Comparison of ENCODE assay signal across 27 cellular contexts in the genomic region with DNA sequence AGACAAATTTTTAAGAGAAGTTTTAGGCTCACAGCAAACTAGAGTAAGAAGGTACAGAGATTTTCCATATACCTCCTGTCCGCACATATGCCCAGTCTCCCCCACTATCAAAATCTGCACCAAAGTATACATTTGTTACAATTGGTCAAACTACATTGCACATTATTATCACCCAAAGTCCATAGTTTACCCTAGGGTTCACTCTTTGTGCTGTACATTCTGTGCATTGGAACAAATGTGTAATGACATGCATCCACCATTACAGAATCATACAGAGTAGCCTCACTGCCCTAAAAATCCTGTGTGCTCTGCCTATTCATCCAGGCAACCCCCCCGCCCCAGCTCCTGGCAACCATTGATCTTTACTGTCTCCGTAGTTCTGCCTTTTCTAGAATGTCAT.
"Had no signal": no experiment of that assay in that cellular context is flagged by ENCODE, and none has a peak within 500 bp of the region (broad histone marks: within the 10 kb centered on the region; RNA-seq: fewer than 3 reads in every experiment).

No MANE protein-coding gene starts in this region.

- H3K36me3 ChIP-seq: stomach, suprapubic skin, thoracic aorta, thyroid gland, tibial artery, tibial nerve, transverse colon, upper lobe of left lung, upper lobe of right lung, uterus, vagina had no signal

- ATAC-seq: stimulated activated effector memory CD8-positive, alpha-beta T cell treated with anti-CD3 and anti-CD28 coated beads, Interleukin-12 subunit alpha, Interleukin-12 subunit beta, amount 100 ng/mL, for 72 hours; stimulated activated memory B cell treated with anti-CD40 and anti-IgM and Interleukin-4, amounts not matched to agents 10 μg/mL and 1 μg/mL and 100 μg/mL, for 72 hours; stimulated activated naive B cell treated with anti-CD40 and anti-IgM and Interleukin-4, amounts not matched to agents 10 μg/mL and 1 μg/mL and 100 μg/mL, for 72 hours; stimulated activated naive CD8-positive, alpha-beta T cell treated with anti-CD3 and anti-CD28 coated beads, Interleukin-15, amount 100 ng/mL, for 72 hours; stimulated activated naive CD8-positive, alpha-beta T cell treated with anti-CD3 and anti-CD28 coated beads, Interleukin-15, Interleukin-2, amounts not matched to agents 100 U/mL and 50 U/mL, for 24 hours; upper lobe of right lung had no signal

- H3K4me1 ChIP-seq: stomach, suprapubic skin, testis, thyroid gland, tibial artery, upper lobe of left lung, upper lobe of right lung, uterus, vagina had no signal

- DNase-seq: stimulated activated CD4-positive, alpha-beta T cell treated with anti-CD3 and anti-CD28 coated beads, Interleukin-2, amount 100 ng/mL, for 48 hours; stimulated activated CD4-positive, alpha-beta T cell treated with anti-CD3 and anti-CD28 coated beads, Interleukin-4, amount 100 ng/mL, for 1 hour; stimulated activated CD4-positive, alpha-beta T cell treated with anti-CD3 and anti-CD28 coated beads, Interleukin-4, amount 100 ng/mL, for 24 hours; stimulated activated CD4-positive, alpha-beta T cell treated with anti-CD3 and anti-CD28 coated beads, Interleukin-4, amount 100 ng/mL, for 4 hours; stimulated activated CD8-positive, alpha-beta memory T cell treated with anti-CD3 and anti-CD28 coated beads, Interleukin-4, amount 100 ng/mL, for 48 hours; stimulated activated naive B cell treated with anti-CD40 and anti-IgM and Interleukin-4, amounts not matched to agents 10 μg/mL and 1 μg/mL and 100 μg/mL, for 72 hours; stimulated activated naive CD4-positive, alpha-beta T cell; stimulated activated naive CD4-positive, alpha-beta T cell treated with Interleukin-2 at 50 U/mL for 16 hours; stimulated activated naive CD8-positive, alpha-beta T cell treated with anti-CD3 and anti-CD28 coated beads, Interleukin-15, amount 100 ng/mL, for 72 hours; stimulated activated naive CD8-positive, alpha-beta T cell treated with anti-CD3 and anti-CD28 coated beads, Interleukin-15, Interleukin-2, amounts not matched to agents 100 U/mL and 50 U/mL, for 24 hours; stomach; substantia nigra; testis; thyroid gland; tibial artery; transverse colon; trophoblast cell; upper lobe of left lung; upper lobe of right lung; uterus had no signal

- H3K4me3 ChIP-seq: stomach, suprapubic skin, testis, thoracic aorta, thyroid gland, tibial artery, tibial nerve, transverse colon, upper lobe of left lung, upper lobe of right lung, uterus, vagina had no signal

- H3K27ac ChIP-seq: stomach, suprapubic skin, testis, thoracic aorta, thyroid gland, tibial artery, tibial nerve, transverse colon, upper lobe of left lung, upper lobe of right lung, uterus, vagina had no signal

- H3K27me3 ChIP-seq: stomach, suprapubic skin, testis, thyroid gland, tibial artery, tibial nerve, transverse colon, upper lobe of left lung, upper lobe of right lung, uterus, vagina had no signal

- FAIRE-seq: urothelium cell line had no signal

- H3K9me3 ChIP-seq: suprapubic skin, testis, thoracic aorta, thyroid gland, tibial artery, tibial nerve, transverse colon, upper lobe of left lung, upper lobe of right lung, uterus, vagina had no signal
